Comparison of ENCODE assay signal across 15 cellular contexts in the genomic region with DNA sequence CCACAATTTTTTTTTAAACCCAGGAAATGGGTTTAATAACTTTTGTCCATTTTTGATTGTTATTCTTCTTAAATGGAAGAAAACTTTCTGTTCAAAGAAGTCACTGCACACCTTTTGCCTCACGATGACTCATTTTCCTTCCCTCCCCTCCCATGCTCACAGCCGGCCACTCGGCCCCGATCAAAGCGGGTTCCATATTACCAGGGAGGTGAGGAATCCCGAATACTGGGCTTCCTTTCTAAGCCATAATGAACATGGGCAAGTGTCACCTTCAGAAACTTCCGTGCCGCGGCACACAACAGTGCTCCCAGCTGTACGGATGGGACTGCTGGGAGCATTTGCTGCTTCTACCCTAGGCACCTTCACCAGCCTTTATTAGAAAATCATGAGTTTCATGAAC.
DNase-seq lines count a peak whose midpoint lies in the region; TF ChIP-seq lines count a peak whose summit lies in the region.
"Had no signal": no experiment of that assay in that cellular context is flagged by ENCODE, and none has a peak within 500 bp of the region (broad histone marks: within the 10 kb centered on the region; RNA-seq: fewer than 3 reads in every experiment).

No MANE protein-coding gene starts in this region.

- H4K20me1 ChIP-seq in hepatocyte (ENCODE audit: insufficient read depth, poor library complexity, severe bottlenecking): no peaks in the 10 kb centered on the region
- H4K20me1 ChIP-seq in neural progenitor cell (ENCODE audit: low read depth): no peaks in the 10 kb centered on the region

- no peaks in the 10 kb centered on the region for H3K79me2 ChIP-seq in hepatocyte
- H3K79me2 ChIP-seq in neural progenitor cell (ENCODE audit: low read depth): no peaks in the 10 kb centered on the region

- peak overlapping the region; percentile 57 for H3K27ac Mint-ChIP-seq in neural progenitor cell
- H3K27ac Mint-ChIP-seq in immature natural killer cell: no peak overlapping the region
- no peak overlapping the region for H3K27ac Mint-ChIP-seq in progenitor cell of endocrine pancreas

- H3K4me3 ChIP-seq in hepatocyte (no peak overlapping the region), neural progenitor cell (no peak overlapping the region), spleen (no peak overlapping the region)
- H3K4me3 ChIP-seq: HAP-1 had no signal

- no peak for DNase-seq in RWPE1 (ENCODE audit: low spot score)
- DNase-seq in hepatocyte (ENCODE audit: low spot score): no peak
- no peak for DNase-seq in neural progenitor cell (ENCODE audit: low spot score)
- DNase-seq in immature natural killer cell: no peak
- DNase-seq in spleen: no peak
- no peak for DNase-seq in progenitor cell of endocrine pancreas (ENCODE audit: low spot score, unreplicated experiment)
- DNase-seq: C1 segment of cervical spinal cord; Calu3; CD4-positive, alpha-beta memory T cell; COR-L47; DMS53; DMS79 treated with DMSO at 0.1 percent for 48 hours; GF-D8; GOT3 had no signal

- H3K9me2 ChIP-seq in hepatocyte (replicated peaks; ENCODE audit: insufficient read depth): no peaks in the 10 kb centered on the region

- H3K4me3 Mint-ChIP-seq in neural progenitor cell (no peak overlapping the region), immature natural killer cell (no peak overlapping the region), progenitor cell of endocrine pancreas (ENCODE audit: low read depth) (no peak overlapping the region)
- H3K4me3 Mint-ChIP-seq: CD4-positive, alpha-beta memory T cell had no signal

- intact Hi-C loops in spleen (cut with DNase I; ENCODE audit: low total_unique reads): no loop called here

- no peak overlapping the region for H3K9ac ChIP-seq in neural progenitor cell

- WGBS in hepatocyte (ENCODE audit: low lambda C conversion rate, missing lambda C conversion rate): 76% methylated on average over 10 of the region's 10 CpGs
- 91 to 97% (median 94%) methylated on average over 10 of the region's 10 CpGs for WGBS in spleen, 5 donors

- peaks cover 15% of the 10 kb centered on the region for H3K4me1 Mint-ChIP-seq in neural progenitor cell
- peaks cover 5 to 7% of the 10 kb centered on the region in 2 donors for H3K4me1 Mint-ChIP-seq in immature natural killer cell
- peaks cover 8% of the 10 kb centered on the region for H3K4me1 Mint-ChIP-seq in progenitor cell of endocrine pancreas (ENCODE audit: low read depth)
- H3K4me1 Mint-ChIP-seq: CD4-positive, alpha-beta memory T cell had no signal

- H3K27ac ChIP-seq in RWPE1 (peak overlapping the region; percentile 6; the same call in 1 of the 2 replicates), hepatocyte (no peak overlapping the region), neural progenitor cell (no peak overlapping the region), spleen (no peak overlapping the region)

- H3K4me1 ChIP-seq in hepatocyte (ENCODE audit: insufficient read depth): no peaks in the 10 kb centered on the region
- peaks cover 25% of the 10 kb centered on the region for H3K4me1 ChIP-seq in neural progenitor cell
- peaks cover 0 to 7% (median 0%) of the 10 kb centered on the region in 6 donors for H3K4me1 ChIP-seq in spleen

- TF ChIP-seq CTCF in RWPE1 (conservative IDR thresholded peaks at IDR 0.05; ENCODE audit: low read depth) (no peak), hepatocyte (IDR thresholded peaks at IDR 0.05; ENCODE audit: poor library complexity) (no peak), neural progenitor cell (IDR thresholded peaks at IDR 0.05) (no peak), spleen (IDR thresholded peaks at IDR 0.05 in 8 of 11, conservative IDR thresholded peaks at IDR 0.05 in 3 of 11) (no peak), progenitor cell of endocrine pancreas (IDR thresholded peaks at IDR 0.05; ENCODE audit: unreplicated experiment) (no peak)

- H3K27me3 ChIP-seq in hepatocyte (no peaks in the 10 kb centered on the region), neural progenitor cell (no peaks in the 10 kb centered on the region), spleen (replicated peaks in 1 of 7) (no peaks in the 10 kb centered on the region)

- H3K9me3 ChIP-seq in hepatocyte (ENCODE audit: low read depth): no peaks in the 10 kb centered on the region
- H3K9me3 ChIP-seq in neural progenitor cell (ENCODE audit: low read depth): no peaks in the 10 kb centered on the region
- no peaks in the 10 kb centered on the region for H3K9me3 ChIP-seq in spleen
- H3K9me3 ChIP-seq: HAP-1 had no signal

- no peaks in the 10 kb centered on the region for H3K9me3 Mint-ChIP-seq in neural progenitor cell
- no peaks in the 10 kb centered on the region for H3K9me3 Mint-ChIP-seq in immature natural killer cell
- no peaks in the 10 kb centered on the region for H3K9me3 Mint-ChIP-seq in progenitor cell of endocrine pancreas (ENCODE audit: low read depth)
- H3K9me3 Mint-ChIP-seq: CD4-positive, alpha-beta memory T cell had no signal

- peaks cover 2% of the 10 kb centered on the region for H3K27me3 Mint-ChIP-seq in neural progenitor cell (ENCODE audit: insufficient read depth, low read depth)
- peaks cover 0 to 1% (median 0%) of the 10 kb centered on the region in 3 donors for H3K27me3 Mint-ChIP-seq in immature natural killer cell (ENCODE audit: low read depth in 3 of 3)
- H3K27me3 Mint-ChIP-seq in progenitor cell of endocrine pancreas: no peaks in the 10 kb centered on the region
- H3K27me3 Mint-ChIP-seq: CD4-positive, alpha-beta memory T cell had no signal

- H3K36me3 ChIP-seq in hepatocyte (replicated peaks; ENCODE audit: insufficient read depth, low read depth) (no peaks in the 10 kb centered on the region), neural progenitor cell (no peaks in the 10 kb centered on the region), spleen (peaks cover 0 to 3% (median 0%) of the 10 kb centered on the region in 6 donors)
- H3K36me3 ChIP-seq: HAP-1 had no signal

- H3K36me3 Mint-ChIP-seq in neural progenitor cell (peaks cover 2% of the 10 kb centered on the region), immature natural killer cell (peaks cover 0 to 4% (median 0%) of the 10 kb centered on the region in 3 donors), progenitor cell of endocrine pancreas (ENCODE audit: insufficient read depth) (peaks cover 3% of the 10 kb centered on the region)

- H2AFZ ChIP-seq in hepatocyte: no peak overlapping the region
- H2AFZ ChIP-seq in neural progenitor cell (replicated peaks): no peak overlapping the region

- TF ChIP-seq POLR2A in spleen (IDR thresholded peaks at IDR 0.05): no peak

- peak overlapping the region; percentile 44 for H3K4me2 ChIP-seq in hepatocyte
- no peak overlapping the region for H3K4me2 ChIP-seq in neural progenitor cell

- peaks cover 7% of the 10 kb centered on the region for H3F3A ChIP-seq in neural progenitor cell (ENCODE audit: low read depth)

- POLR2A ChIA-PET in RWPE1 (lab: Yijun Ruan, JAX; ENCODE audit: low non-redundant PET): no interaction called here

- CTCF ChIA-PET in RWPE1 (lab: Yijun Ruan, JAX): no interaction called here
